Comparison of ENCODE assay signal across 8 cellular contexts in genomic region chr15:84715442-84716035, GRCh38. TPM values are rescaled to one million over a fixed set of nuclear protein-coding genes. Genes with fewer than 3 reads are reported as not detected.
DNase-seq lines count a peak whose midpoint lies in the region; ATAC-seq and TF ChIP-seq lines count a peak whose summit lies in the region.

No MANE protein-coding gene starts in this region.

- H3K27me3 ChIP-seq in BJ (ENCODE audit: control insufficient read depth, insufficient read depth, low read length) (no peaks in the 10 kb centered on the region), NT2/D1 (ENCODE audit: insufficient read depth, insufficient read length) (no peaks in the 10 kb centered on the region), skeletal muscle tissue (ENCODE audit: control insufficient read depth in 3 of 3, insufficient read depth in 3 of 3, low read length in 3 of 3) (no peaks in the 10 kb centered on the region)

- H3K36me3 ChIP-seq in BJ (ENCODE audit: control insufficient read depth, insufficient read depth, low read length) (no peaks in the 10 kb centered on the region), NT2/D1 (ENCODE audit: insufficient read depth, insufficient read length, low read length) (peaks cover 32% of the 10 kb centered on the region), skeletal muscle tissue (ENCODE audit: control insufficient read depth in 3 of 3, insufficient read depth in 3 of 3, low read length in 3 of 3) (peaks cover 0 to 5% (median 4%) of the 10 kb centered on the region in 3 donors)

- POLR2A ChIA-PET in BJ (lab: Charles Lee): interaction anchor here (1.5 kb wide), 1 partner anchor 8 kb away, joined by 5 read pairs; no protein-coding TSS in a partner anchor

- TF ChIP-seq CTCF in BJ (IDR thresholded peaks at IDR 0.05; ENCODE audit: insufficient read depth, low read depth, low read length): no peak

- DNase-seq in BJ (ENCODE audit: low read depth) (no peak), NT2/D1 (ENCODE audit: low read depth, low spot score) (no peak), amniotic epithelial cell (ENCODE audit: low read depth) (peak; percentile 42), COLO829 (ENCODE audit: low spot score) (no peak)

- peak overlapping the region; percentile 98 for H3K9ac ChIP-seq in NT2/D1 (ENCODE audit: insufficient read length, low read depth)
- peak overlapping the region; percentile 89 to 94 (median 92) for H3K9ac ChIP-seq in skeletal muscle tissue (ENCODE audit: low read depth in 1 of 3, low read length in 3 of 3)

- peak overlapping the region; percentile 75 for H3K27ac ChIP-seq in skeletal muscle tissue (ENCODE audit: low read depth, low read length)

- ATAC-seq in GM21529 (IDR thresholded peaks at IDR 0.05; ENCODE audit: unreplicated experiment) (peak; percentile 8), GM21367 (IDR thresholded peaks at IDR 0.05; ENCODE audit: unreplicated experiment) (no peak)

- H3K4me3 ChIP-seq in BJ (ENCODE audit: low read depth, low read length) (peak overlapping the region; percentile 69), NT2/D1 (ENCODE audit: insufficient read length, low read depth) (peak overlapping the region; percentile 93), iPS-18c (ENCODE audit: insufficient read depth, low read depth, low read length) (peak overlapping the region; percentile 97), skeletal muscle tissue (ENCODE audit: low read length in 3 of 3) (peak overlapping the region; percentile 94 to 99 (median 96))

- CTCF ChIA-PET in BJ (lab: Yijun Ruan, JAX): interaction anchor here (1.3 to 2.0 kb wide), 3 partner anchors 57 to 127 kb away, joined by 4 to 6 read pairs (median 6); partner anchors contain the start of genes NMB and WDR73

- H3K9me3 ChIP-seq in NT2/D1 (ENCODE audit: insufficient read depth, low read length): no peaks in the 10 kb centered on the region
- no peaks in the 10 kb centered on the region for H3K9me3 ChIP-seq in iPS-18c (ENCODE audit: control insufficient read depth, insufficient read depth, low read length)
- H3K9me3 ChIP-seq in skeletal muscle tissue (ENCODE audit: control insufficient read depth in 3 of 3, low read length in 3 of 3): no peaks in the 10 kb centered on the region

- peaks cover 3% of the 10 kb centered on the region for H3K4me1 ChIP-seq in NT2/D1 (ENCODE audit: insufficient read depth, insufficient read length)
- peaks cover 6 to 25% (median 17%) of the 10 kb centered on the region in 3 donors for H3K4me1 ChIP-seq in skeletal muscle tissue (ENCODE audit: control insufficient read depth in 3 of 3, insufficient read depth in 3 of 3, low read length in 3 of 3)

RNA-seq across cellular contexts. Expression of gene SEC11A, which starts 0.4 kb away (rescaled TPM):
- polyA plus RNA-seq in BJ (2011; rRNA removed): 90.7 and 244 TPM in 2 replicates
- polyA minus RNA-seq in BJ (2011; rRNA and poly(A)+ RNA removed): 35.7 and 46.2 TPM in 2 replicates
- 357 TPM for total RNA-seq in skeletal muscle tissue

RNA-seq across cellular contexts. Expression of gene ZNF592, which starts 32.9 kb away (rescaled TPM):
- polyA plus RNA-seq in BJ (2011; rRNA removed): 6.9 and 11.0 TPM in 2 replicates
- polyA minus RNA-seq in BJ (2011; rRNA and poly(A)+ RNA removed): 11.9 and 12.4 TPM in 2 replicates
- 6.3 TPM for total RNA-seq in skeletal muscle tissue

RNA-seq across cellular contexts. Expression of gene NMB, which starts 57.5 kb away (rescaled TPM):
- 2.9 and 4.3 TPM in 2 replicates for polyA plus RNA-seq in BJ (2011; rRNA removed)
- 1.1 and 1.2 TPM in 2 replicates for polyA minus RNA-seq in BJ (2011; rRNA and poly(A)+ RNA removed)
- 0.52 TPM for total RNA-seq in skeletal muscle tissue
